ENCODE assay signal across 15 cellular contexts in the genomic region with DNA sequence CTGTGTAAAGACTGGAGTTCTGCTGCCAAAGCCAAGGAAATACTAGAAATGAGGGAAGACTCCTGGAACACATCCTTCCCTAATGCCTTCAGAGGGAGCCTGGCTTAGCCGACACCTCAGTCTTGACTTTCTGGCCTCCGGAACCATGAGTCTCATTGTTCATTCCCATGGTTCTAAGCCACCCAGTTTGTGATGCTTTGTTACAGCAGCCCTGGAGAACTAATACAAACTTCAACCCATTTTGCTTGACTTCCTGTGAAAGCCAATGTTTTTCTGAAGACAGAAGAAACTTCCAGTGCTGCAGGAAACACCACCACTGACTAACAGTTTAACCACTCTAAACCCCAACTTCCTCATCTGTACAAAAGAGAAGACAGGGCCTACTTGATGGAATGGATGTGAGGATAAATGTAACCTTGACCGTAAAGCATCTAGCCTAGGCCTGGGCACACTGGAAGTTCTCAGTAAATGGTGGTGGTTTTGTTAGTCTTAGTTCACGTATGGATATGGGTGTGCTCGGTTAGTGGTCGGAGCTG.
DNase-seq lines count a peak whose midpoint lies in the region; ATAC-seq, FAIRE-seq and TF ChIP-seq lines count a peak whose summit lies in the region.
"Had no signal": no experiment of that assay in that cellular context is flagged by ENCODE, and none has a peak within 500 bp of the region (broad histone marks: within the 10 kb centered on the region; RNA-seq: fewer than 3 reads in every experiment).

No MANE protein-coding gene starts in this region.

- no peaks in the 10 kb centered on the region for H3K9me1 ChIP-seq in endothelial cell of umbilical vein (replicated peaks; ENCODE audit: control insufficient read depth, extremely low read depth, insufficient read depth, low read length)

- dilution Hi-C loops in endothelial cell of umbilical vein (cut with MboI; ENCODE audit: extremely low pct_ligation_motif_present, low sequenced_read_pairs): no loop called here

- H3K4me3 Mint-ChIP-seq in activated CD4-positive, alpha-beta T cell treated with anti-CD3 and anti-CD28 coated beads, Interleukin-2, amount 10 ng/mL, durations not matched to agents 24 days and 14 days: peak overlapping the region; percentile 46
- peak overlapping the region in 2 of 3 donors; percentile 2 to 64 for H3K4me3 Mint-ChIP-seq in T-cell
- H3K4me3 Mint-ChIP-seq: stimulated activated memory B cell treated with anti-CD40 and anti-IgM and Interleukin-4, amounts not matched to agents 10 μg/mL and 1 μg/mL and 100 μg/mL, for 72 hours had no signal

- H3K4me2 ChIP-seq in endothelial cell of umbilical vein (ENCODE audit: insufficient read depth, low read length) (no peak overlapping the region), Karpas-422 (ENCODE audit: low read depth, low read length, poor library complexity, severe bottlenecking) (no peak overlapping the region)

- H3K27ac Mint-ChIP-seq in activated CD4-positive, alpha-beta T cell treated with anti-CD3 and anti-CD28 coated beads, Interleukin-2, amount 10 ng/mL, durations not matched to agents 24 days and 14 days: peak overlapping the region; percentile 81
- H3K27ac Mint-ChIP-seq in T-cell: peak overlapping the region; percentile 77 to 87
- H3K27ac Mint-ChIP-seq: stimulated activated memory B cell treated with anti-CD40 and anti-IgM and Interleukin-4, amounts not matched to agents 10 μg/mL and 1 μg/mL and 100 μg/mL, for 72 hours had no signal

- no peak for TF ChIP-seq CTCF in endothelial cell of umbilical vein (IDR thresholded peaks at IDR 0.05; ENCODE audit: extremely low read depth in 1 of 2, insufficient read depth in 1 of 2, low read depth in 1 of 2, low read length in 2 of 2)

- BruUV-seq in endothelial cell of umbilical vein (replicated peaks; lab: Mats Ljungman, UMichigan): no TSS peak

- FAIRE-seq in endothelial cell of umbilical vein (lab: Jason Lieb, UNC): peak; percentile 67
- FAIRE-seq: D721Med had no signal

- H4K20me1 ChIP-seq in endothelial cell of umbilical vein (replicated peaks; ENCODE audit: control insufficient read depth, extremely low read depth, insufficient read depth, low read length) (no peaks in the 10 kb centered on the region), Karpas-422 (ENCODE audit: insufficient read depth, low read depth, low read length) (no peaks in the 10 kb centered on the region)

- H3K9me3 Mint-ChIP-seq in activated CD4-positive, alpha-beta T cell treated with anti-CD3 and anti-CD28 coated beads, Interleukin-2, amount 10 ng/mL, durations not matched to agents 24 days and 14 days: peaks cover 22% of the 10 kb centered on the region
- peaks cover 0 to 10% (median 4%) of the 10 kb centered on the region in 3 donors for H3K9me3 Mint-ChIP-seq in T-cell

- H3K27me3 ChIP-seq in endothelial cell of umbilical vein (ENCODE audit: control insufficient read depth in 2 of 2, insufficient read depth in 2 of 2, low read length in 2 of 2): peaks cover 3 to 6% of the 10 kb centered on the region in 2 experiments
- H3K27me3 ChIP-seq in Karpas-422 (ENCODE audit: low read length): no peaks in the 10 kb centered on the region

- TF ChIP-seq POLR2A in endothelial cell of umbilical vein (IDR thresholded peaks at IDR 0.05; ENCODE audit: low read depth, low read length): no peak

- peaks cover 26% of the 10 kb centered on the region for H3K36me3 Mint-ChIP-seq in activated CD4-positive, alpha-beta T cell treated with anti-CD3 and anti-CD28 coated beads, Interleukin-2, amount 10 ng/mL, durations not matched to agents 24 days and 14 days (ENCODE audit: low read depth)
- H3K36me3 Mint-ChIP-seq in T-cell: peaks cover 10% of the 10 kb centered on the region
- H3K36me3 Mint-ChIP-seq: stimulated activated memory B cell treated with anti-CD40 and anti-IgM and Interleukin-4, amounts not matched to agents 10 μg/mL and 1 μg/mL and 100 μg/mL, for 72 hours had no signal

- H3K9ac ChIP-seq in endothelial cell of umbilical vein (replicated peaks; ENCODE audit: extremely low read depth, insufficient read depth, low read length): no peak overlapping the region
- no peak overlapping the region for H3K9ac ChIP-seq in Karpas-422 (ENCODE audit: low read length)

- intact Hi-C loops in activated CD4-positive, alpha-beta T cell treated with anti-CD3 and anti-CD28 coated beads, Interleukin-2, amount 10 ng/mL, durations not matched to agents 24 days and 14 days (cut with micrococcal nuclease): no loop called here
- intact Hi-C loops in endothelial cell of umbilical vein (cut with micrococcal nuclease): no loop called here

- H2AFZ ChIP-seq in endothelial cell of umbilical vein (ENCODE audit: low read depth, low read length): peak overlapping the region; percentile 11
- H2AFZ ChIP-seq in Karpas-422 (ENCODE audit: low read length): no peak overlapping the region

- no peaks in the 10 kb centered on the region for H3K36me3 ChIP-seq in endothelial cell of umbilical vein (ENCODE audit: control insufficient read depth in 2 of 2, extremely low read depth in 1 of 2, insufficient read depth in 2 of 2, low read length in 2 of 2)
- no peaks in the 10 kb centered on the region for H3K36me3 ChIP-seq in Karpas-422 (ENCODE audit: insufficient read depth, low read length)

- CTCF ChIA-PET in T-cell (lab: Charles Lee): no interaction called here
- CTCF ChIA-PET in endothelial cell of umbilical vein (lab: Charles Lee): no interaction called here

- ATAC-seq in T-cell (replicated peaks in 1 of 4): peak in 3 of 4 experiments; percentile 61 to 82 (median 73)
- ATAC-seq: stimulated activated memory B cell treated with anti-CD40 and anti-IgM and Interleukin-4, amounts not matched to agents 10 μg/mL and 1 μg/mL and 100 μg/mL, for 72 hours had no signal

- POLR2A ChIA-PET in T-cell (lab: Charles Lee): no interaction called here
- POLR2A ChIA-PET in endothelial cell of umbilical vein (lab: Charles Lee): no interaction called here

- H3K79me2 ChIP-seq in endothelial cell of umbilical vein (ENCODE audit: control insufficient read depth, insufficient read depth, low read length): no peaks in the 10 kb centered on the region
- no peaks in the 10 kb centered on the region for H3K79me2 ChIP-seq in Karpas-422 (ENCODE audit: low read length)

- no peak overlapping the region for H3K4me3 ChIP-seq in Jurkat, Clone E6-1 (ENCODE audit: low read length)
- H3K4me3 ChIP-seq in endothelial cell of umbilical vein (replicated peaks in 1 of 3; ENCODE audit: insufficient read depth in 1 of 3, low read depth in 1 of 3, low read length in 3 of 3) (no peak overlapping the region), Karpas-422 (ENCODE audit: low read length) (no peak overlapping the region)

- H3K4me1 Mint-ChIP-seq in activated CD4-positive, alpha-beta T cell treated with anti-CD3 and anti-CD28 coated beads, Interleukin-2, amount 10 ng/mL, durations not matched to agents 24 days and 14 days: peaks cover 31% of the 10 kb centered on the region
- H3K4me1 Mint-ChIP-seq in T-cell: peaks cover 39 to 52% (median 44%) of the 10 kb centered on the region in 3 donors

- H3K4me1 ChIP-seq in endothelial cell of umbilical vein (ENCODE audit: control insufficient read depth, extremely low read depth, insufficient read depth, low read length) (peaks cover 18% of the 10 kb centered on the region), Karpas-422 (ENCODE audit: low read length) (no peaks in the 10 kb centered on the region)

- H3K9me3 ChIP-seq in endothelial cell of umbilical vein (replicated peaks; ENCODE audit: control insufficient read depth, insufficient read depth, low read length): no peaks in the 10 kb centered on the region
- H3K9me3 ChIP-seq in Karpas-422 (ENCODE audit: low read length): no peaks in the 10 kb centered on the region

- no peaks in the 10 kb centered on the region for H3K9me2 ChIP-seq in Karpas-422 (replicated peaks; ENCODE audit: insufficient read depth, low read length)

- no peak overlapping the region for H3K27ac ChIP-seq in endothelial cell of umbilical vein (ENCODE audit: insufficient read depth, low read depth, low read length)
- H3K27ac ChIP-seq in Karpas-422 (ENCODE audit: low read length): no peak overlapping the region

- no peaks in the 10 kb centered on the region for H3K27me3 Mint-ChIP-seq in activated CD4-positive, alpha-beta T cell treated with anti-CD3 and anti-CD28 coated beads, Interleukin-2, amount 10 ng/mL, durations not matched to agents 24 days and 14 days
- H3K27me3 Mint-ChIP-seq in T-cell: no peaks in the 10 kb centered on the region

- DNase-seq in activated CD4-positive, alpha-beta T cell treated with anti-CD3 and anti-CD28 coated beads, Interleukin-2, amount 10 ng/mL, durations not matched to agents 24 days and 14 days: peak; percentile 66
- DNase-seq in activated CD4-positive, alpha-beta T cell treated with anti-CD3 and anti-CD28 coated beads for 48 hours: no peak
- DNase-seq in Jurkat, Clone E6-1 (ENCODE audit: low read depth, low spot score): peak; percentile 87
- DNase-seq in T-cell: no peak
- no peak for DNase-seq in endothelial cell of umbilical vein (ENCODE audit: low read depth, low spot score)
- DNase-seq in Karpas-422: no peak
- no peak for DNase-seq in DMS 273 treated with DMSO at 0.1 percent for 48 hours (lab: John Stamatoyannopoulos, UW)
- no peak for DNase-seq in NCI-H2029 (lab: John Stamatoyannopoulos, UW)
- DNase-seq: 8988T; activated CD4-positive, alpha-beta T cell treated with anti-CD3 and anti-CD28 coated beads, Interleukin-2, amount 50 U/mL, for 4 hours; foreskin melanocyte; NCI-H1436 treated with DMSO at 0.1 percent for 48 hours; occipital lobe had no signal

TF ChIP-seq in endothelial cell of umbilical vein, 7 proteins besides CTCF, POLR2A, EP300 and RAD21:
- no peak for TF ChIP-seq MAX (IDR thresholded peaks at IDR 0.05; ENCODE audit: insufficient read depth, insufficient read length)
- TF ChIP-seq JUN (IDR thresholded peaks at IDR 0.05; ENCODE audit: borderline replicate concordance, insufficient read depth, insufficient read length, low read depth): no peak
- TF ChIP-seq EZH2 (IDR thresholded peaks at IDR 0.05; ENCODE audit: borderline replicate concordance, low read depth, low read length, severe bottlenecking): no peak
- no peak for TF ChIP-seq GATA2 (IDR thresholded peaks at IDR 0.05; ENCODE audit: insufficient read depth, insufficient read length, low read depth, low read length)
- TF ChIP-seq POLR2AphosphoS5 (IDR thresholded peaks at IDR 0.05; ENCODE audit: insufficient read depth, low read depth, low read length): no peak
- no peak for TF ChIP-seq FOS (IDR thresholded peaks at IDR 0.05; ENCODE audit: borderline replicate concordance, insufficient read depth, low read length)
TF ChIP-seq in endothelial cell of umbilical vein: peak in this region for 0.

Comparison
In these comparisons a context has a peak if more than half of its experiments do, and no peak if none do; other contexts are left out.
1. DNase-seq: peak in activated CD4-positive, alpha-beta T cell treated with anti-CD3 and anti-CD28 coated beads, Interleukin-2, amount 10 ng/mL, durations not matched to agents 24 days and 14 days (single experiment) and Jurkat, Clone E6-1 (single experiment); none in activated CD4-positive, alpha-beta T cell treated with anti-CD3 and anti-CD28 coated beads for 48 hours (single experiment), T-cell (0 of 34), endothelial cell of umbilical vein (single experiment), Karpas-422 (single experiment), DMS 273 treated with DMSO at 0.1 percent for 48 hours (single experiment) and NCI-H2029 (single experiment).